ENCODE assay signal across 1 cellular context in the genomic region with DNA sequence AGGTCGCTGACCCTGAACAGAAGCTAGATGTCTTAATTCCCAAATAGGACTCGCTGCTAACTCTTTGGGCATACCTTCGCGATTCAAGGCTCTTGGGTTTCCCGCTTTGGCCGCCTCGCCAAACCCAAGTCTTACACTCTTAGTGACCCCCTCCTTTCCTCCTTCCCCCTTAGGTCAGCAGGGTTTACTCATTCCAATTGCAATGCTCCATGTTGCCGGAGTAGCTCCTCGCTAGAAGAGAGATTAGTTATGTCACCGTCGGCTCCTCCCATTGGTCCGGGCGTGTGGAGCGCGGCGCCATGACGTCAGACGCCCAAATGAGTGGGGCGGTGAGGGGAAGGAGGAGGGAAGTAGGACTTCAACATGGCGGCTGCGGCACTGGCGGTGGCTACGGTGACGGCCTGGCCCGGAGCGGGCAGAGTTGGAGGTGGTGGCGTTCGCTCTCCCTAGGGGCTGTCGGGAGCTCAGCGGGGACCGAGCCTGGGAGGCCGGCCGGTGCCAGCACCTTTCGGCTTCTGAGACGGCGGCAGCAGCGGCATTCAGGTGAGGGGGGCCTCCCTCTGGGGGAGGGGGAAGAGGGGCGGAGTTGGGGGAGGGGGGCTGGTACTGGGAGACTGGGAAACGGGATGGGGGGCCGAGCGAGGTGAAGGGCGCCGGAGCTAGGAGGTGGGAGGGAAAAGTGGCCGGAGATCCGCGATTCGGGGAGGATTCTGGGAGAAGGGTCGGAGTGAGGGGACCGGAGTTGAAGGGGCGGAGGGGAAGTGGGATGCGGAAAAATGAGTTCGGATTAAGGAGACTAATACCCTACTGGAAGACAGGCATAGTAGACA.
A peak's percentile ranks its signal among the peaks of the same experiment; 100 is the strongest.
TF ChIP-seq lines count a peak whose summit lies in the region.

A gene (plus strand): TSS at position 346 of the 830 bp plus-strand sequence. CDS start 41,872 bp downstream, outside the sequence.

TF ChIP-seq in HEK293, 187 proteins besides CTCF, POLR2A, EP300 and RAD21 (continued from another document and continues in another):
- TF ChIP-seq, protein P1, sequence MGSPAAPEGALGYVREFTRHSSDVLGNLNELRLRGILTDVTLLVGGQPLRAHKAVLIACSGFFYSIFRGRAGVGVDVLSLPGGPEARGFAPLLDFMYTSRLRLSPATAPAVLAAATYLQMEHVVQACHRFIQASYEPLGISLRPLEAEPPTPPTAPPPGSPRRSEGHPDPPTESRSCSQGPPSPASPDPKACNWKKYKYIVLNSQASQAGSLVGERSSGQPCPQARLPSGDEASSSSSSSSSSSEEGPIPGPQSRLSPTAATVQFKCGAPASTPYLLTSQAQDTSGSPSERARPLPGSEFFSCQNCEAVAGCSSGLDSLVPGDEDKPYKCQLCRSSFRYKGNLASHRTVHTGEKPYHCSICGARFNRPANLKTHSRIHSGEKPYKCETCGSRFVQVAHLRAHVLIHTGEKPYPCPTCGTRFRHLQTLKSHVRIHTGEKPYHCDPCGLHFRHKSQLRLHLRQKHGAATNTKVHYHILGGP (tag by site-specific recombination; IDR thresholded peaks at IDR 0.05): no peak
- no peak for TF ChIP-seq OVOL3 (tag by site-specific recombination; IDR thresholded peaks at IDR 0.05)
- TF ChIP-seq ZNF169 (tag by site-specific recombination; IDR thresholded peaks at IDR 0.05): no peak
- TF ChIP-seq PRDM1 (tag by site-specific recombination; IDR thresholded peaks at IDR 0.05): no peak
- TF ChIP-seq KLF16 (tag by site-specific recombination; IDR thresholded peaks at IDR 0.05): no peak; the same call in 1 of the 2 replicates
- no peak for TF ChIP-seq ZNF211 (tag by site-specific recombination; IDR thresholded peaks at IDR 0.05; ENCODE audit: low read depth)
- no peak; the same call in 1 of the 2 replicates for TF ChIP-seq ZNF366 (tag by site-specific recombination; conservative IDR thresholded peaks at IDR 0.05)
- TF ChIP-seq KLF8 (tag by site-specific recombination; IDR thresholded peaks at IDR 0.05): peak; percentile 82
- TF ChIP-seq, protein P2, sequence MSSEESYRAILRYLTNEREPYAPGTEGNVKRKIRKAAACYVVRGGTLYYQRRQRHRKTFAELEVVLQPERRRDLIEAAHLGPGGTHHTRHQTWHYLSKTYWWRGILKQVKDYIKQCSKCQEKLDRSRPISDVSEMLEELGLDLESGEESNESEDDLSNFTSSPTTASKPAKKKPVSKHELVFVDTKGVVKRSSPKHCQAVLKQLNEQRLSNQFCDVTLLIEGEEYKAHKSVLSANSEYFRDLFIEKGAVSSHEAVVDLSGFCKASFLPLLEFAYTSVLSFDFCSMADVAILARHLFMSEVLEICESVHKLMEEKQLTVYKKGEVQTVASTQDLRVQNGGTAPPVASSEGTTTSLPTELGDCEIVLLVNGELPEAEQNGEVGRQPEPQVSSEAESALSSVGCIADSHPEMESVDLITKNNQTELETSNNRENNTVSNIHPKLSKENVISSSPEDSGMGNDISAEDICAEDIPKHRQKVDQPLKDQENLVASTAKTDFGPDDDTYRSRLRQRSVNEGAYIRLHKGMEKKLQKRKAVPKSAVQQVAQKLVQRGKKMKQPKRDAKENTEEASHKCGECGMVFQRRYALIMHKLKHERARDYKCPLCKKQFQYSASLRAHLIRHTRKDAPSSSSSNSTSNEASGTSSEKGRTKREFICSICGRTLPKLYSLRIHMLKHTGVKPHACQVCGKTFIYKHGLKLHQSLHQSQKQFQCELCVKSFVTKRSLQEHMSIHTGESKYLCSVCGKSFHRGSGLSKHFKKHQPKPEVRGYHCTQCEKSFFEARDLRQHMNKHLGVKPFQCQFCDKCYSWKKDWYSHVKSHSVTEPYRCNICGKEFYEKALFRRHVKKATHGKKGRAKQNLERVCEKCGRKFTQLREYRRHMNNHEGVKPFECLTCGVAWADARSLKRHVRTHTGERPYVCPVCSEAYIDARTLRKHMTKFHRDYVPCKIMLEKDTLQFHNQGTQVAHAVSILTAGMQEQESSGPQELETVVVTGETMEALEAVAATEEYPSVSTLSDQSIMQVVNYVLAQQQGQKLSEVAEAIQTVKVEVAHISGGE (tag by site-specific recombination; conservative IDR thresholded peaks at IDR 0.05; ENCODE audit: low read depth): peak; percentile 27; the same call in 1 of the 2 replicates
- 0 out of 2 replicates have a peak, but pooled peaks have one; percentile 44 for TF ChIP-seq ZNF610 (tag by site-specific recombination; IDR thresholded peaks at IDR 0.05; ENCODE audit: borderline replicate concordance)
- peak; percentile 76 for TF ChIP-seq IKZF3 (tag by site-specific recombination; IDR thresholded peaks at IDR 0.05)
- peak; percentile 98 for TF ChIP-seq ZNF335 (tag by site-specific recombination; conservative IDR thresholded peaks at IDR 0.05)
- no peak for TF ChIP-seq ZNF785 (tag by site-specific recombination; IDR thresholded peaks at IDR 0.05)
- TF ChIP-seq ZNF16 (tag by site-specific recombination; IDR thresholded peaks at IDR 0.05; ENCODE audit: low read depth): no peak
- TF ChIP-seq ZBTB48 (tag by site-specific recombination; IDR thresholded peaks at IDR 0.05): peak; percentile 40; the same call in 1 of the 2 replicates
- TF ChIP-seq, protein P3, sequence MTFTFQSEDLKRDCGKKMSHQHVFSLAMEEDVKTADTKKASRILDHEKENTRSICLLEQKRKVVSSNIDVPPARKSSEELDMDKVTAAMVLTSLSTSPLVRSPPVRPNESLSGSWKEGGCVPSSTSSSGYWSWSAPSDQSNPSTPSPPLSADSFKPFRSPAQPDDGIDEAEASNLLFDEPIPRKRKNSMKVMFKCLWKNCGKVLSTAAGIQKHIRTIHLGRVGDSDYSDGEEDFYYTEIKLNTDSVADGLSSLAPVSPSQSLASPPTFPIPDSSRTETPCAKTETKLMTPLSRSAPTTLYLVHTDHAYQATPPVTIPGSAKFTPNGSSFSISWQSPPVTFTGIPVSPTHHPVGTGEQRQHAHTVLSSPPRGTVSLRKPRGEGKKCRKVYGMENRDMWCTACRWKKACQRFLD (tag by site-specific recombination; IDR thresholded peaks at IDR 0.05): no peak
- no peak for TF ChIP-seq ZBTB7A (tag by site-specific recombination; IDR thresholded peaks at IDR 0.05; ENCODE audit: low read depth)
- TF ChIP-seq, protein P4, sequence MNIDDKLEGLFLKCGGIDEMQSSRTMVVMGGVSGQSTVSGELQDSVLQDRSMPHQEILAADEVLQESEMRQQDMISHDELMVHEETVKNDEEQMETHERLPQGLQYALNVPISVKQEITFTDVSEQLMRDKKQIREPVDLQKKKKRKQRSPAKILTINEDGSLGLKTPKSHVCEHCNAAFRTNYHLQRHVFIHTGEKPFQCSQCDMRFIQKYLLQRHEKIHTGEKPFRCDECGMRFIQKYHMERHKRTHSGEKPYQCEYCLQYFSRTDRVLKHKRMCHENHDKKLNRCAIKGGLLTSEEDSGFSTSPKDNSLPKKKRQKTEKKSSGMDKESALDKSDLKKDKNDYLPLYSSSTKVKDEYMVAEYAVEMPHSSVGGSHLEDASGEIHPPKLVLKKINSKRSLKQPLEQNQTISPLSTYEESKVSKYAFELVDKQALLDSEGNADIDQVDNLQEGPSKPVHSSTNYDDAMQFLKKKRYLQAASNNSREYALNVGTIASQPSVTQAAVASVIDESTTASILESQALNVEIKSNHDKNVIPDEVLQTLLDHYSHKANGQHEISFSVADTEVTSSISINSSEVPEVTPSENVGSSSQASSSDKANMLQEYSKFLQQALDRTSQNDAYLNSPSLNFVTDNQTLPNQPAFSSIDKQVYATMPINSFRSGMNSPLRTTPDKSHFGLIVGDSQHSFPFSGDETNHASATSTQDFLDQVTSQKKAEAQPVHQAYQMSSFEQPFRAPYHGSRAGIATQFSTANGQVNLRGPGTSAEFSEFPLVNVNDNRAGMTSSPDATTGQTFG (tag by site-specific recombination; IDR thresholded peaks at IDR 0.05; ENCODE audit: borderline replicate concordance): no peak
- peak; percentile 20; the same call in 1 of the 2 replicates for TF ChIP-seq ZIC2 (tag by site-specific recombination; IDR thresholded peaks at IDR 0.05)
- TF ChIP-seq SP7 (tag by site-specific recombination; IDR thresholded peaks at IDR 0.05): peak; percentile 80
- TF ChIP-seq, protein P5, sequence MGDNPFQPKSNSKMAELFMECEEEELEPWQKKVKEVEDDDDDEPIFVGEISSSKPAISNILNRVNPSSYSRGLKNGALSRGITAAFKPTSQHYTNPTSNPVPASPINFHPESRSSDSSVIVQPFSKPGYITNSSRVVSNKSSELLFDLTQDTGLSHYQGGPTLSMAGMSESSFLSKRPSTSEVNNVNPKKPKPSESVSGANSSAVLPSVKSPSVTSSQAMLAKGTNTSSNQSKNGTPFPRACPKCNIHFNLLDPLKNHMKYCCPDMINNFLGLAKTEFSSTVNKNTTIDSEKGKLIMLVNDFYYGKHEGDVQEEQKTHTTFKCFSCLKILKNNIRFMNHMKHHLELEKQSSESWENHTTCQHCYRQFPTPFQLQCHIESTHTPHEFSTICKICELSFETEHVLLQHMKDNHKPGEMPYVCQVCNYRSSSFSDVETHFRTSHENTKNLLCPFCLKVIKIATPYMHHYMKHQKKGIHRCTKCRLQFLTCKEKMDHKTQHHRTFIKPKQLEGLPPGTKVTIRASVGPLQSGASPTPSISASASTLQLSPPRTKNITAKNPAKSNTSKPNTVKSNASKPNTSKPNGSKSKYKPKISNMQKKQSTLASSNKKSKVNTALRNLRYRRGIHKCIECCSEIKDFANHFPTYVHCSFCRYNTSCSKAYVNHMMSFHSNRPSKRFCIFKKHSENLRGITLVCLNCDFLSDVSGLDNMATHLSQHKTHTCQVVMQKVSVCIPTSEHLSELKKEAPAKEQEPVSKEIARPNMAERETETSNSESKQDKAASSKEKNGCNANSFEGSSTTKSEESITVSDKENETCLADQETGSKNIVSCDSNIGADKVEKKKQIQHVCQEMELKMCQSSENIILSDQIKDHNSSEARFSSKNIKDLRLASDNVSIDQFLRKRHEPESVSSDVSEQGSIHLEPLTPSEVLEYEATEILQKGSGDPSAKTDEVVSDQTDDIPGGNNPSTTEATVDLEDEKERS (tag by site-specific recombination; IDR thresholded peaks at IDR 0.05): no peak
- TF ChIP-seq ZNF560 (tag by site-specific recombination; IDR thresholded peaks at IDR 0.05; ENCODE audit: borderline replicate concordance): no peak
- 0 out of 2 replicates have a peak, but pooled peaks have one; percentile 36 for TF ChIP-seq ZNF24 (tag by site-specific recombination; IDR thresholded peaks at IDR 0.05)
- no peak for TF ChIP-seq ZEB2 (tag by site-specific recombination; IDR thresholded peaks at IDR 0.05)
- TF ChIP-seq, protein P6, sequence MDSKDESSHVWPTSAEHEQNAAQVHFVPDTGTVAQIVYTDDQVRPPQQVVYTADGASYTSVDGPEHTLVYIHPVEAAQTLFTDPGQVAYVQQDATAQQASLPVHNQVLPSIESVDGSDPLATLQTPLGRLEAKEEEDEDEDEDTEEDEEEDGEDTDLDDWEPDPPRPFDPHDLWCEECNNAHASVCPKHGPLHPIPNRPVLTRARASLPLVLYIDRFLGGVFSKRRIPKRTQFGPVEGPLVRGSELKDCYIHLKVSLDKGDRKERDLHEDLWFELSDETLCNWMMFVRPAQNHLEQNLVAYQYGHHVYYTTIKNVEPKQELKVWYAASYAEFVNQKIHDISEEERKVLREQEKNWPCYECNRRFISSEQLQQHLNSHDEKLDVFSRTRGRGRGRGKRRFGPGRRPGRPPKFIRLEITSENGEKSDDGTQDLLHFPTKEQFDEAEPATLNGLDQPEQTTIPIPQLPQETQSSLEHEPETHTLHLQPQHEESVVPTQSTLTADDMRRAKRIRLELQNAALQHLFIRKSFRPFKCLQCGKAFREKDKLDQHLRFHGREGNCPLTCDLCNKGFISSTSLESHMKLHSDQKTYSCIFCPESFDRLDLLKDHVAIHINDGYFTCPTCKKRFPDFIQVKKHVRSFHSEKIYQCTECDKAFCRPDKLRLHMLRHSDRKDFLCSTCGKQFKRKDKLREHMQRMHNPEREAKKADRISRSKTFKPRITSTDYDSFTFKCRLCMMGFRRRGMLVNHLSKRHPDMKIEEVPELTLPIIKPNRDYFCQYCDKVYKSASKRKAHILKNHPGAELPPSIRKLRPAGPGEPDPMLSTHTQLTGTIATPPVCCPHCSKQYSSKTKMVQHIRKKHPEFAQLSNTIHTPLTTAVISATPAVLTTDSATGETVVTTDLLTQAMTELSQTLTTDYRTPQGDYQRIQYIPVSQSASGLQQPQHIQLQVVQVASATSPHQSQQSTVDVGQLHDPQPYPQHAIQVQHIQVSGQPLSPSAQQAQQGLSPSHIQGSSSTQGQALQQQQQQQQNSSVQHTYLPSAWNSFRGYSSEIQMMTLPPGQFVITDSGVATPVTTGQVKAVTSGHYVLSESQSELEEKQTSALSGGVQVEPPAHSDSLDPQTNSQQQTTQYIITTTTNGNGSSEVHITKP (tag by site-specific recombination; IDR thresholded peaks at IDR 0.05): peak; percentile 11; the same call in 1 of the 2 replicates
- TF ChIP-seq ZBTB21 (tag by site-specific recombination; IDR thresholded peaks at IDR 0.05): peak; percentile 98
- no peak for TF ChIP-seq ZNF791 (tag by site-specific recombination; IDR thresholded peaks at IDR 0.05)
- no peak for TF ChIP-seq MEIS1 (CRISPR knock-in tag; IDR thresholded peaks at IDR 0.05; ENCODE audit: borderline replicate concordance)
- TF ChIP-seq, protein P7, sequence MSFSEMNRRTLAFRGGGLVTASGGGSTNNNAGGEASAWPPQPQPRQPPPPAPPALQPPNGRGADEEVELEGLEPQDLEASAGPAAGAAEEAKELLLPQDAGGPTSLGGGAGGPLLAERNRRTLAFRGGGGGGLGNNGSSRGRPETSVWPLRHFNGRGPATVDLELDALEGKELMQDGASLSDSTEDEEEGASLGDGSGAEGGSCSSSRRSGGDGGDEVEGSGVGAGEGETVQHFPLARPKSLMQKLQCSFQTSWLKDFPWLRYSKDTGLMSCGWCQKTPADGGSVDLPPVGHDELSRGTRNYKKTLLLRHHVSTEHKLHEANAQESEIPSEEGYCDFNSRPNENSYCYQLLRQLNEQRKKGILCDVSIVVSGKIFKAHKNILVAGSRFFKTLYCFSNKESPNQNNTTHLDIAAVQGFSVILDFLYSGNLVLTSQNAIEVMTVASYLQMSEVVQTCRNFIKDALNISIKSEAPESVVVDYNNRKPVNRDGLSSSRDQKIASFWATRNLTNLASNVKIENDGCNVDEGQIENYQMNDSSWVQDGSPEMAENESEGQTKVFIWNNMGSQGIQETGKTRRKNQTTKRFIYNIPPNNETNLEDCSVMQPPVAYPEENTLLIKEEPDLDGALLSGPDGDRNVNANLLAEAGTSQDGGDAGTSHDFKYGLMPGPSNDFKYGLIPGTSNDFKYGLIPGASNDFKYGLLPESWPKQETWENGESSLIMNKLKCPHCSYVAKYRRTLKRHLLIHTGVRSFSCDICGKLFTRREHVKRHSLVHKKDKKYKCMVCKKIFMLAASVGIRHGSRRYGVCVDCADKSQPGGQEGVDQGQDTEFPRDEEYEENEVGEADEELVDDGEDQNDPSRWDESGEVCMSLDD (tag by site-specific recombination; IDR thresholded peaks at IDR 0.05): no peak; the same call in 1 of the 2 replicates
- TF ChIP-seq, protein P8, sequence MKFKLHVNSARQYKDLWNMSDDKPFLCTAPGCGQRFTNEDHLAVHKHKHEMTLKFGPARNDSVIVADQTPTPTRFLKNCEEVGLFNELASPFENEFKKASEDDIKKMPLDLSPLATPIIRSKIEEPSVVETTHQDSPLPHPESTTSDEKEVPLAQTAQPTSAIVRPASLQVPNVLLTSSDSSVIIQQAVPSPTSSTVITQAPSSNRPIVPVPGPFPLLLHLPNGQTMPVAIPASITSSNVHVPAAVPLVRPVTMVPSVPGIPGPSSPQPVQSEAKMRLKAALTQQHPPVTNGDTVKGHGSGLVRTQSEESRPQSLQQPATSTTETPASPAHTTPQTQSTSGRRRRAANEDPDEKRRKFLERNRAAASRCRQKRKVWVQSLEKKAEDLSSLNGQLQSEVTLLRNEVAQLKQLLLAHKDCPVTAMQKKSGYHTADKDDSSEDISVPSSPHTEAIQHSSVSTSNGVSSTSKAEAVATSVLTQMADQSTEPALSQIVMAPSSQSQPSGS (tag by site-specific recombination; IDR thresholded peaks at IDR 0.05; ENCODE audit: low read depth): peak; percentile 100
- peak; percentile 41; the same call in 1 of the 2 replicates for TF ChIP-seq EGR2 (tag by site-specific recombination; IDR thresholded peaks at IDR 0.05; ENCODE audit: low read depth)
- TF ChIP-seq ZNF561 (tag by site-specific recombination; IDR thresholded peaks at IDR 0.05; ENCODE audit: borderline replicate concordance): no peak
- TF ChIP-seq ZNF747 (tag by site-specific recombination; IDR thresholded peaks at IDR 0.05): no peak
